20 cellular contexts compared by ENCODE assay signal in genomic region chr19:51724543-51724942, GRCh38. TPM values are rescaled to one million over a fixed set of nuclear protein-coding genes. Genes with fewer than 3 reads are reported as not detected.
DNase-seq lines count a peak whose midpoint lies in the region; ATAC-seq, FAIRE-seq and TF ChIP-seq lines count a peak whose summit lies in the region.
"Had no signal": no experiment of that assay in that cellular context is flagged by ENCODE, and none has a peak within 500 bp of the region (broad histone marks: within the 10 kb centered on the region; RNA-seq: fewer than 3 reads in every experiment).

No MANE protein-coding gene starts in this region.

- H3K4me3 Mint-ChIP-seq in neural progenitor cell, result no peak overlapping the region
- H3K4me3 Mint-ChIP-seq in type B pancreatic cell, result no peak overlapping the region
- no peak overlapping the region for H3K4me3 Mint-ChIP-seq in activated CD4-positive, alpha-beta T cell treated with anti-CD3 and anti-CD28 coated beads for 36 hours
- H3K4me3 Mint-ChIP-seq: activated CD4-positive, alpha-beta T cell treated with anti-CD3 and anti-CD28 coated beads, Interleukin-2, amount 10 ng/mL, durations not matched to agents 24 days and 14 days; activated naive CD8-positive, alpha-beta T cell treated with anti-CD3 and anti-CD28 coated beads, Interleukin-2, amount 50 U/mL, for 24 hours had no signal

- no peaks in the 10 kb centered on the region for H3K36me3 ChIP-seq in gastroesophageal sphincter
- no peaks in the 10 kb centered on the region for H3K36me3 ChIP-seq in neural progenitor cell
- H3K36me3 ChIP-seq: Peyer's patch had no signal

- no peaks in the 10 kb centered on the region for H4K20me1 ChIP-seq in neural progenitor cell (ENCODE audit: low read depth)

- POLR2A ChIA-PET in activated CD4-positive, alpha-beta T cell treated with anti-CD3 and anti-CD28 coated beads for 36 hours (lab: Charles Lee), result no interaction called here

- intact Hi-C loops in activated CD4-positive, alpha-beta T cell treated with anti-CD3 and anti-CD28 coated beads for 36 hours (cut with DNase I, micrococcal nuclease), result no loop called here

- TF ChIP-seq CTCF in gastroesophageal sphincter (IDR thresholded peaks at IDR 0.05), result no peak
- TF ChIP-seq CTCF in neural progenitor cell (IDR thresholded peaks at IDR 0.05), result no peak
- no peak for TF ChIP-seq CTCF in type B pancreatic cell (conservative IDR thresholded peaks at IDR 0.05)

- H3K79me2 ChIP-seq in neural progenitor cell (ENCODE audit: low read depth), result no peaks in the 10 kb centered on the region

- H3K27ac Mint-ChIP-seq in neural progenitor cell (peak overlapping the region; percentile 86), type B pancreatic cell (peak overlapping the region; percentile 59)
- H3K27ac Mint-ChIP-seq in activated CD4-positive, alpha-beta T cell treated with anti-CD3 and anti-CD28 coated beads for 36 hours, result no peak overlapping the region
- H3K27ac Mint-ChIP-seq: activated CD4-positive, alpha-beta T cell treated with anti-CD3 and anti-CD28 coated beads, Interleukin-2, amount 10 ng/mL, durations not matched to agents 24 days and 14 days; activated naive CD8-positive, alpha-beta T cell treated with anti-CD3 and anti-CD28 coated beads, Interleukin-2, amount 50 U/mL, for 24 hours; CD14-positive monocyte had no signal

- no peak overlapping the region for H3K27ac ChIP-seq in gastroesophageal sphincter
- no peak overlapping the region for H3K27ac ChIP-seq in neural progenitor cell
- H3K27ac ChIP-seq: Peyer's patch had no signal

- H3K27me3 Mint-ChIP-seq in neural progenitor cell (ENCODE audit: insufficient read depth, low read depth) (peaks cover 30% of the 10 kb centered on the region), type B pancreatic cell (peaks cover 70% of the 10 kb centered on the region)
- peaks cover 47% of the 10 kb centered on the region for H3K27me3 Mint-ChIP-seq in activated CD4-positive, alpha-beta T cell treated with anti-CD3 and anti-CD28 coated beads for 36 hours

- peak; percentile 42 for ATAC-seq in gastroesophageal sphincter
- ATAC-seq in activated CD4-positive, alpha-beta T cell treated with anti-CD3 and anti-CD28 coated beads for 36 hours, result no peak
- ATAC-seq: activated naive CD8-positive, alpha-beta T cell treated with anti-CD3 and anti-CD28 coated beads, Interleukin-2, amount 50 U/mL, for 24 hours had no signal

- DNase-seq in NCI-H82 (lab: John Stamatoyannopoulos, UW), result peak; percentile 11
- no peak for DNase-seq in NCI-H82 treated with DMSO at 0.1 percent for 48 hours (lab: John Stamatoyannopoulos, UW; ENCODE audit: unreplicated experiment)
- no peak for DNase-seq in neural progenitor cell (ENCODE audit: low spot score)
- no peak for DNase-seq in type B pancreatic cell (ENCODE audit: extremely low spot score, unreplicated experiment)
- no peak for DNase-seq in GM19239 (ENCODE audit: insufficient read length, low spot score)
- no peak for DNase-seq in activated CD4-positive, alpha-beta T cell treated with anti-CD3 and anti-CD28 coated beads for 36 hours
- no peak for DNase-seq in NK-92 treated with Interleukin-12 subunit alpha and Interleukin-12 subunit beta, amount 100 ng/mL, for 24 hours (lab: John Stamatoyannopoulos, UW)
- DNase-seq: activated CD4-positive, alpha-beta T cell treated with anti-CD3 and anti-CD28 coated beads, Interleukin-2, amount 10 ng/mL, durations not matched to agents 24 days and 14 days; activated naive CD8-positive, alpha-beta T cell treated with anti-CD3 and anti-CD28 coated beads, Interleukin-2, amount 50 U/mL, for 24 hours; caudate nucleus; DMS153; Kasumi-1; kidney; NCI-H2107; Peyer's patch had no signal

- H3K4me1 ChIP-seq in gastroesophageal sphincter (peaks cover 0 to 13% (median 0%) of the 10 kb centered on the region in 3 donors), neural progenitor cell (no peaks in the 10 kb centered on the region)

- H2AFZ ChIP-seq in neural progenitor cell (replicated peaks), result no peak overlapping the region

- TF ChIP-seq EP300 in gastroesophageal sphincter (IDR thresholded peaks at IDR 0.05), result no peak

- H3K4me1 Mint-ChIP-seq in neural progenitor cell (peaks cover 14% of the 10 kb centered on the region), type B pancreatic cell (ENCODE audit: unreplicated experiment) (peaks cover 6% of the 10 kb centered on the region)
- H3K4me1 Mint-ChIP-seq in activated CD4-positive, alpha-beta T cell treated with anti-CD3 and anti-CD28 coated beads for 36 hours, result no peaks in the 10 kb centered on the region
- H3K4me1 Mint-ChIP-seq: activated CD4-positive, alpha-beta T cell treated with anti-CD3 and anti-CD28 coated beads, Interleukin-2, amount 10 ng/mL, durations not matched to agents 24 days and 14 days; activated naive CD8-positive, alpha-beta T cell treated with anti-CD3 and anti-CD28 coated beads, Interleukin-2, amount 50 U/mL, for 24 hours had no signal

- no peak for FAIRE-seq in GM19239 (lab: Jason Lieb, UNC)
- FAIRE-seq: kidney had no signal

- no peaks in the 10 kb centered on the region for H3K9me3 Mint-ChIP-seq in neural progenitor cell
- no peaks in the 10 kb centered on the region for H3K9me3 Mint-ChIP-seq in type B pancreatic cell
- H3K9me3 Mint-ChIP-seq in activated CD4-positive, alpha-beta T cell treated with anti-CD3 and anti-CD28 coated beads for 36 hours (ENCODE audit: low read depth), result no peaks in the 10 kb centered on the region
- H3K9me3 Mint-ChIP-seq: activated naive CD8-positive, alpha-beta T cell treated with anti-CD3 and anti-CD28 coated beads, Interleukin-2, amount 50 U/mL, for 24 hours had no signal

- H3K36me3 Mint-ChIP-seq in neural progenitor cell (no peaks in the 10 kb centered on the region), type B pancreatic cell (no peaks in the 10 kb centered on the region)
- H3K36me3 Mint-ChIP-seq in activated CD4-positive, alpha-beta T cell treated with anti-CD3 and anti-CD28 coated beads for 36 hours (ENCODE audit: low read depth), result no peaks in the 10 kb centered on the region

- H3K4me2 ChIP-seq in neural progenitor cell, result no peak overlapping the region
- H3K4me2 ChIP-seq: smooth muscle cell had no signal

- CTCF ChIA-PET in activated CD4-positive, alpha-beta T cell treated with anti-CD3 and anti-CD28 coated beads for 36 hours (lab: Charles Lee), result no interaction called here

- H3K4me3 ChIP-seq in gastroesophageal sphincter (no peak overlapping the region), neural progenitor cell (no peak overlapping the region)
- H3K4me3 ChIP-seq: Peyer's patch, smooth muscle cell had no signal

- WGBS in gastroesophageal sphincter (ENCODE audit: low coverage in 1 of 2), 2 donors, result 23% methylated on average over 3 of the region's 15 CpGs; no CpG with 5 or more reads in 1 of the 2 donors

- TF ChIP-seq POLR2A in gastroesophageal sphincter (IDR thresholded peaks at IDR 0.05), result no peak

- H3K9me3 ChIP-seq in gastroesophageal sphincter (no peaks in the 10 kb centered on the region), neural progenitor cell (ENCODE audit: low read depth) (no peaks in the 10 kb centered on the region)
- H3K9me3 ChIP-seq: Peyer's patch had no signal

- H3K27me3 ChIP-seq in gastroesophageal sphincter, result peaks cover 98% of the 10 kb centered on the region
- peaks cover 51% of the 10 kb centered on the region for H3K27me3 ChIP-seq in neural progenitor cell
- H3K27me3 ChIP-seq: Peyer's patch had no signal

- H3K9ac ChIP-seq in neural progenitor cell, result no peak overlapping the region

- no peaks in the 10 kb centered on the region for H3F3A ChIP-seq in neural progenitor cell (ENCODE audit: low read depth)

RNA-seq across cellular contexts. Expression of gene HAS1, which starts 0.8 kb away (rescaled TPM):
- total RNA-seq in gastroesophageal sphincter (10 to 100 TPM in 1 of 4 donors, 1 to 10 TPM in 1, under 1 TPM in 1, not detected in 1; 0.23 to 15.2 (median 2.2) TPM), neural progenitor cell (ENCODE audit: low replicate concordance) (0.37 and 0.69 TPM in 2 replicates), type B pancreatic cell (ENCODE audit: low replicate concordance) (not detected in 2 replicates)
- not detected for total RNA-seq in activated CD4-positive, alpha-beta T cell treated with anti-CD3 and anti-CD28 coated beads for 36 hours
- total RNA-seq: A172; activated CD4-positive, alpha-beta T cell treated with anti-CD3 and anti-CD28 coated beads, Interleukin-2, amount 10 ng/mL, durations not matched to agents 24 days and 14 days; kidney had no signal

RNA-seq across cellular contexts. Expression of gene FPR1, which starts 27.1 kb away (rescaled TPM):
- 10 to 100 TPM in 2 of 4 donors, 1 to 10 TPM in 1, under 1 TPM in 1; 0.93 to 19.8 (median 9.2) TPM for total RNA-seq in gastroesophageal sphincter
- total RNA-seq in neural progenitor cell (ENCODE audit: low replicate concordance), result not detected in 2 replicates
- not detected in 2 replicates for total RNA-seq in type B pancreatic cell (ENCODE audit: low replicate concordance)
- total RNA-seq in activated CD4-positive, alpha-beta T cell treated with anti-CD3 and anti-CD28 coated beads for 36 hours, result not detected
- total RNA-seq: A172; activated CD4-positive, alpha-beta T cell treated with anti-CD3 and anti-CD28 coated beads, Interleukin-2, amount 10 ng/mL, durations not matched to agents 24 days and 14 days; HT-29; smooth muscle cell had no signal

RNA-seq across cellular contexts. Expression of gene SPACA6, which starts 31.4 kb away (rescaled TPM):
- total RNA-seq in gastroesophageal sphincter (10 to 100 TPM in 3 of 4 donors, 1 to 10 TPM in 1; 6.3 to 29.7 (median 18.3) TPM), neural progenitor cell (ENCODE audit: low replicate concordance) (6.9 and 12.0 TPM in 2 replicates), type B pancreatic cell (ENCODE audit: low replicate concordance) (12.8 and 28.7 TPM in 2 replicates)
- 1 to 10 TPM; 8.3 to 9.1 TPM for total RNA-seq in activated CD4-positive, alpha-beta T cell treated with anti-CD3 and anti-CD28 coated beads for 36 hours

RNA-seq across cellular contexts. Expression of gene FPR2, which starts 36.4 kb away (rescaled TPM):
- 1 to 10 TPM in 2 of 4 donors, not detected in 2; 1.8 to 2.2 TPM for total RNA-seq in gastroesophageal sphincter
- total RNA-seq in neural progenitor cell (ENCODE audit: low replicate concordance), result not detected in 2 replicates
- not detected in 2 replicates for total RNA-seq in type B pancreatic cell (ENCODE audit: low replicate concordance)
- total RNA-seq in activated CD4-positive, alpha-beta T cell treated with anti-CD3 and anti-CD28 coated beads for 36 hours, result not detected
- total RNA-seq: A172; activated CD4-positive, alpha-beta T cell treated with anti-CD3 and anti-CD28 coated beads, Interleukin-2, amount 10 ng/mL, durations not matched to agents 24 days and 14 days; HT-29; smooth muscle cell had no signal
